Comparison of ENCODE assay signal across 8 cellular contexts in genomic region chr12:54358620-54358944, GRCh38. TPM values are rescaled to one million over a fixed set of nuclear protein-coding genes. Genes with fewer than 3 reads are reported as not detected.
DNase-seq lines count a peak whose midpoint lies in the region; ATAC-seq, FAIRE-seq and TF ChIP-seq lines count a peak whose summit lies in the region.

No MANE protein-coding gene starts in this region.

- no peaks in the 10 kb centered on the region for H3K36me3 ChIP-seq in SJCRH30
- no peaks in the 10 kb centered on the region for H3K36me3 ChIP-seq in skeletal muscle satellite cell (ENCODE audit: insufficient read depth, low read length)

- peak overlapping the region; percentile 75 for H3K4me3 ChIP-seq in GM08714 (ENCODE audit: low read length)
- peak overlapping the region; percentile 66 for H3K4me3 ChIP-seq in SJCRH30
- H3K4me3 ChIP-seq in right cardiac atrium (ENCODE audit: low read length) = peak overlapping the region; percentile 63
- peak overlapping the region; percentile 75 for H3K4me3 ChIP-seq in skeletal muscle satellite cell (ENCODE audit: low read length)

- peak overlapping the region; percentile 90 for H3K27ac ChIP-seq in SJCRH30
- peak overlapping the region; percentile 61 for H3K27ac ChIP-seq in right cardiac atrium (ENCODE audit: low read length)

- H3K9me3 ChIP-seq in SJCRH30 (replicated peaks) (no peaks in the 10 kb centered on the region), right cardiac atrium (ENCODE audit: control insufficient read depth, low read length) (no peaks in the 10 kb centered on the region), skeletal muscle satellite cell (replicated peaks; ENCODE audit: low read length) (no peaks in the 10 kb centered on the region)

- H3K4me1 ChIP-seq in SJCRH30 (peaks cover 37% of the 10 kb centered on the region), right cardiac atrium (ENCODE audit: control insufficient read depth, insufficient read depth, low read length) (peaks cover 3% of the 10 kb centered on the region), skeletal muscle satellite cell (ENCODE audit: control insufficient read depth, insufficient read depth, low read length) (peaks cover 29% of the 10 kb centered on the region)

- under 1% methylated on average over 7 of the region's 7 CpGs for WGBS in right cardiac atrium

- no peak for FAIRE-seq in GM12891 (lab: Jason Lieb, UNC)

- H3K4me2 ChIP-seq in skeletal muscle satellite cell (ENCODE audit: low read length) = peak overlapping the region; percentile 95

- no peak for TF ChIP-seq POLR2A in GM12891 (IDR thresholded peaks at IDR 0.05; ENCODE audit: low read depth, low read length)

- ATAC-seq in right cardiac atrium (no peak), GM21825 (IDR thresholded peaks at IDR 0.05; ENCODE audit: unreplicated experiment) (no peak), HG03442 (IDR thresholded peaks at IDR 0.05; ENCODE audit: unreplicated experiment) (no peak), GM18502 (IDR thresholded peaks at IDR 0.05; ENCODE audit: poor library complexity, unreplicated experiment) (no peak)

- H3K9ac ChIP-seq in skeletal muscle satellite cell (ENCODE audit: low read depth, low read length) = peak overlapping the region; percentile 91

- DNase-seq in SJCRH30 (no peak), right cardiac atrium (no peak), GM12891 (ENCODE audit: insufficient read length, low spot score) (no peak)

- intact Hi-C loops in right cardiac atrium (cut with DNase I) = no loop called here

- H3K27me3 ChIP-seq in SJCRH30 (no peaks in the 10 kb centered on the region), right cardiac atrium (ENCODE audit: control insufficient read depth, insufficient read depth) (no peaks in the 10 kb centered on the region), skeletal muscle satellite cell (ENCODE audit: control insufficient read depth, insufficient read depth, low read length) (no peaks in the 10 kb centered on the region)

TF ChIP-seq in GM12891, 5 proteins besides CTCF, POLR2A, EP300 and RAD21:
- TF ChIP-seq SPI1 (IDR thresholded peaks at IDR 0.05; ENCODE audit: low read depth, low read length) = no peak
- no peak for TF ChIP-seq TAF1 (IDR thresholded peaks at IDR 0.05; ENCODE audit: low read depth, low read length)
- no peak for TF ChIP-seq PAX5 (IDR thresholded peaks at IDR 0.05; ENCODE audit: insufficient read depth, low read length, severe bottlenecking)
- TF ChIP-seq POU2F2 (IDR thresholded peaks at IDR 0.05; ENCODE audit: low read depth, low read length) = no peak
- TF ChIP-seq POLR2AphosphoS5 (IDR thresholded peaks at IDR 0.05; ENCODE audit: low read depth, low read length) = no peak

RNA-seq across cellular contexts. Expression of gene GPR84, which starts 5.7 kb away (rescaled TPM):
- not detected in 2 replicates for total RNA-seq in SJCRH30 (2014; rRNA removed; shearing (Covaris generic))
- under 1 TPM; 0.39 to 0.71 (median 0.46) TPM for total RNA-seq in right cardiac atrium
- polyA plus RNA-seq in right cardiac atrium = 0.20 TPM
- under 0.01 TPM in 1 of 2 replicates, not detected in the other for total RNA-seq in skeletal muscle satellite cell (2012; rRNA removed)
- 2.9 TPM for polyA plus RNA-seq in GM12891 (2012; ENCODE audit: low read depth, missing spikeins)

RNA-seq across cellular contexts. Expression of gene ZNF385A, which starts 26.0 kb away (rescaled TPM):
- total RNA-seq in SJCRH30 (2014; rRNA removed; shearing (Covaris generic)) = 12.7 and 13.2 TPM in 2 replicates
- total RNA-seq in right cardiac atrium = 10 to 100 TPM in 1 of 4 donors, 1 to 10 TPM in 3; 6.5 to 17.0 (median 8.9) TPM
- 6.0 TPM for polyA plus RNA-seq in right cardiac atrium
- 1.0 and 1.3 TPM in 2 replicates for total RNA-seq in skeletal muscle satellite cell (2012; rRNA removed)
- polyA plus RNA-seq in GM12891 (2012; ENCODE audit: low read depth, missing spikeins) = 7.9 TPM

RNA-seq across cellular contexts. Expression of gene COPZ1, which starts 33.7 kb away (rescaled TPM):
- total RNA-seq in SJCRH30 (2014; rRNA removed; shearing (Covaris generic)) = 113 and 117 TPM in 2 replicates
- 100 to 1,000 TPM; 103 to 120 (median 119) TPM for total RNA-seq in right cardiac atrium
- 112 TPM for polyA plus RNA-seq in right cardiac atrium
- total RNA-seq in skeletal muscle satellite cell (2012; rRNA removed) = 109 and 115 TPM in 2 replicates
- polyA plus RNA-seq in GM12891 (2012; ENCODE audit: low read depth, missing spikeins) = 175 TPM

RNA-seq across cellular contexts. Expression of gene NFE2, which starts 57.8 kb away (rescaled TPM):
- total RNA-seq in SJCRH30 (2014; rRNA removed; shearing (Covaris generic)) = not detected in 2 replicates
- total RNA-seq in right cardiac atrium = under 1 TPM; 0.28 to 0.97 (median 0.37) TPM
- 0.32 TPM for polyA plus RNA-seq in right cardiac atrium
- not detected in 2 replicates for total RNA-seq in skeletal muscle satellite cell (2012; rRNA removed)
- not detected for polyA plus RNA-seq in GM12891 (2012; ENCODE audit: low read depth, missing spikeins)
